8 cellular contexts compared by ENCODE assay signal in genomic region chr13:20702945-20703784, GRCh38. TPM values are rescaled to one million over a fixed set of nuclear protein-coding genes. Genes with fewer than 3 reads are reported as not detected.
DNase-seq lines count a peak whose midpoint lies in the region; ATAC-seq and TF ChIP-seq lines count a peak whose summit lies in the region.

Gene IL17D, plus strand, starts transcription at chr13:20703699. Its CDS starts 303 bp downstream, at chr13:20704002.

- in situ Hi-C loops in G401 (cut with HindIII; ENCODE audit: low sequenced_read_pairs): no loop called here

- H3K36me3 ChIP-seq in naive thymus-derived CD4-positive, alpha-beta T cell (ENCODE audit: control insufficient read depth in 2 of 3, insufficient read depth in 3 of 3, low read length in 3 of 3): no peaks in the 10 kb centered on the region

- peaks cover 15% of the 10 kb centered on the region for H3K4me1 Mint-ChIP-seq in activated CD8-positive, alpha-beta T cell treated with anti-CD3 and anti-CD28 coated beads, Interleukin-2, amount 10 ng/mL, durations not matched to agents 7 days and 5 days (ENCODE audit: low read depth)
- peaks cover 0 to 13% (median 8%) of the 10 kb centered on the region in 7 donors for H3K4me1 Mint-ChIP-seq in naive thymus-derived CD4-positive, alpha-beta T cell
- peaks cover 12% of the 10 kb centered on the region for H3K4me1 Mint-ChIP-seq in type B pancreatic cell (ENCODE audit: unreplicated experiment)

- CTCF ChIA-PET in activated CD8-positive, alpha-beta T cell treated with anti-CD3 and anti-CD28 coated beads, Interleukin-2, amount 10 ng/mL, durations not matched to agents 7 days and 5 days (lab: Charles Lee): interaction anchor here (0.6 to 2.3 kb wide), 8 partner anchors 19 to 221 kb away, joined by 3 to 11 read pairs (median 4); no protein-coding TSS in a partner anchor
- CTCF ChIA-PET in naive thymus-derived CD4-positive, alpha-beta T cell (lab: Charles Lee): interaction anchor here (0.7 to 1.5 kb wide), 4 partner anchors 42 to 211 kb away, joined by 3 to 4 read pairs (median 3); partner anchors contain the start of gene EEF1AKMT1

- POLR2A ChIA-PET in activated CD8-positive, alpha-beta T cell treated with anti-CD3 and anti-CD28 coated beads, Interleukin-2, amount 10 ng/mL, durations not matched to agents 7 days and 5 days (lab: Charles Lee): interaction anchor here (0.9 kb wide), 1 partner anchor 69 kb away, joined by 3 read pairs; no protein-coding TSS in a partner anchor
- POLR2A ChIA-PET in naive thymus-derived CD4-positive, alpha-beta T cell (lab: Charles Lee): interaction anchor here (1.0 kb wide), 1 partner anchor 70 kb away, joined by 3 read pairs; the partner anchor contains the start of gene EEF1AKMT1

- peak; percentile 46 for DNase-seq in G401 (ENCODE audit: low spot score)
- DNase-seq in Jurkat, Clone E6-1 (ENCODE audit: low read depth, low spot score): no peak
- peak; percentile 61 for DNase-seq in activated CD8-positive, alpha-beta T cell treated with anti-CD3 and anti-CD28 coated beads, Interleukin-2, amount 10 ng/mL, durations not matched to agents 7 days and 5 days
- peak; percentile 19 to 49 (median 32) for DNase-seq in naive thymus-derived CD4-positive, alpha-beta T cell
- DNase-seq in type B pancreatic cell (ENCODE audit: extremely low spot score, unreplicated experiment): no peak
- DNase-seq in COLO829 (ENCODE audit: low spot score): no peak

- peak within 1 kb of the TSS; percentile 90 for H3K4me3 Mint-ChIP-seq in activated CD8-positive, alpha-beta T cell treated with anti-CD3 and anti-CD28 coated beads, Interleukin-2, amount 10 ng/mL, durations not matched to agents 7 days and 5 days
- peak within 1 kb of the TSS; percentile 80 to 97 (median 90) for H3K4me3 Mint-ChIP-seq in naive thymus-derived CD4-positive, alpha-beta T cell
- peak within 1 kb of the TSS; percentile 93 for H3K4me3 Mint-ChIP-seq in type B pancreatic cell

- no peaks in the 10 kb centered on the region for H3K9me3 Mint-ChIP-seq in activated CD8-positive, alpha-beta T cell treated with anti-CD3 and anti-CD28 coated beads, Interleukin-2, amount 10 ng/mL, durations not matched to agents 7 days and 5 days (ENCODE audit: insufficient read depth)
- H3K9me3 Mint-ChIP-seq in naive thymus-derived CD4-positive, alpha-beta T cell: peaks cover 0 to 4% (median 0%) of the 10 kb centered on the region in 11 donors
- H3K9me3 Mint-ChIP-seq in type B pancreatic cell: no peaks in the 10 kb centered on the region

- H3K4me1 ChIP-seq in naive thymus-derived CD4-positive, alpha-beta T cell (ENCODE audit: control insufficient read depth in 2 of 2, insufficient read depth in 2 of 2, low read length in 2 of 2): peaks cover 3 to 8% of the 10 kb centered on the region in 2 donors

- peak within 1 kb of the TSS; percentile 13 for H3K27ac ChIP-seq in naive thymus-derived CD4-positive, alpha-beta T cell (ENCODE audit: low read depth, low read length)

- H3K27me3 Mint-ChIP-seq in activated CD8-positive, alpha-beta T cell treated with anti-CD3 and anti-CD28 coated beads, Interleukin-2, amount 10 ng/mL, durations not matched to agents 7 days and 5 days (ENCODE audit: low read depth): peaks cover 25% of the 10 kb centered on the region
- peaks cover 14 to 54% (median 24%) of the 10 kb centered on the region in 5 donors for H3K27me3 Mint-ChIP-seq in naive thymus-derived CD4-positive, alpha-beta T cell
- H3K27me3 Mint-ChIP-seq in type B pancreatic cell: peaks cover 24% of the 10 kb centered on the region

- no peaks in the 10 kb centered on the region for H3K36me3 Mint-ChIP-seq in activated CD8-positive, alpha-beta T cell treated with anti-CD3 and anti-CD28 coated beads, Interleukin-2, amount 10 ng/mL, durations not matched to agents 7 days and 5 days (ENCODE audit: low read depth)
- H3K36me3 Mint-ChIP-seq in naive thymus-derived CD4-positive, alpha-beta T cell: no peaks in the 10 kb centered on the region
- no peaks in the 10 kb centered on the region for H3K36me3 Mint-ChIP-seq in type B pancreatic cell

- intact Hi-C loops in naive thymus-derived CD4-positive, alpha-beta T cell (cut with micrococcal nuclease): loop anchor here (1.0 to 10.0 kb wide), 9 partner anchors 177 to 964 kb away; partner anchors contain the start of genes CRYL1 (in 1 of the 2), MICU2 (in 1 of the 2), MRPL57 (in 1 of the 2) and SKA3 (in 1 of the 2)

- H3K4me3 ChIP-seq in Jurkat, Clone E6-1 (ENCODE audit: low read length): peak within 1 kb of the TSS; percentile 64
- H3K4me3 ChIP-seq in naive thymus-derived CD4-positive, alpha-beta T cell (ENCODE audit: low read length): peak within 1 kb of the TSS; percentile 65

- no peaks in the 10 kb centered on the region for H3K9me3 ChIP-seq in naive thymus-derived CD4-positive, alpha-beta T cell (ENCODE audit: control insufficient read depth in 2 of 3, low read length in 3 of 3)

- H3K27ac Mint-ChIP-seq in activated CD8-positive, alpha-beta T cell treated with anti-CD3 and anti-CD28 coated beads, Interleukin-2, amount 10 ng/mL, durations not matched to agents 7 days and 5 days: peak within 1 kb of the TSS; percentile 78
- H3K27ac Mint-ChIP-seq in naive thymus-derived CD4-positive, alpha-beta T cell: peak within 1 kb of the TSS in 8 of 9 donors; percentile 46 to 86 (median 70)
- peak within 1 kb of the TSS; percentile 60 for H3K27ac Mint-ChIP-seq in type B pancreatic cell

- peak; percentile 24 for ATAC-seq in GM21515 (IDR thresholded peaks at IDR 0.05; ENCODE audit: unreplicated experiment)
- ATAC-seq in activated CD8-positive, alpha-beta T cell treated with anti-CD3 and anti-CD28 coated beads, Interleukin-2, amount 10 ng/mL, durations not matched to agents 7 days and 5 days: peak; percentile 46
- peak; percentile 7 for ATAC-seq in esophagus mucosa
- peak; percentile 31 for ATAC-seq in naive thymus-derived CD4-positive, alpha-beta T cell

- TF ChIP-seq CTCF in type B pancreatic cell (conservative IDR thresholded peaks at IDR 0.05): peak; percentile 25

- peaks cover 0 to 5% of the 10 kb centered on the region in 2 donors for H3K27me3 ChIP-seq in naive thymus-derived CD4-positive, alpha-beta T cell (ENCODE audit: control insufficient read depth in 2 of 2, insufficient read depth in 2 of 2, low read length in 2 of 2)

RNA-seq across cellular contexts. Expression of gene IL17D, which starts in this region (rescaled TPM):
- total RNA-seq in G401 (2014; rRNA removed; shearing (Covaris generic)): 5.9 and 9.8 TPM in 2 replicates
- 8.5 TPM for polyA plus RNA-seq in Jurkat, Clone E6-1 (2012; ENCODE audit: insufficient read depth, insufficient read length)
- under 1 TPM; 0.13 to 0.18 TPM for total RNA-seq in activated CD8-positive, alpha-beta T cell treated with anti-CD3 and anti-CD28 coated beads, Interleukin-2, amount 10 ng/mL, durations not matched to agents 7 days and 5 days
- total RNA-seq in esophagus mucosa: 0.28 TPM
- total RNA-seq in naive thymus-derived CD4-positive, alpha-beta T cell: under 1 TPM in 2 of 5 experiments, not detected in 3; 0.19 to 0.32 TPM
- polyA plus RNA-seq in naive thymus-derived CD4-positive, alpha-beta T cell: under 1 TPM in 1 of 2 donors, not detected in 1; 0.10 TPM
- 1.5 and 6.3 TPM in 2 replicates for total RNA-seq in type B pancreatic cell (ENCODE audit: low replicate concordance)

Comparison
In these comparisons a context has a peak if more than half of its experiments do, and no peak if none do; other contexts are left out.
1. Peak in DNase-seq and ATAC-seq in activated CD8-positive, alpha-beta T cell treated with anti-CD3 and anti-CD28 coated beads, Interleukin-2, amount 10 ng/mL, durations not matched to agents 7 days and 5 days; RNA of the gene not detected or under 1 TPM.
2. Peak in ATAC-seq in esophagus mucosa; RNA of the gene not detected or under 1 TPM.
3. Peak in DNase-seq, ATAC-seq, H3K4me3 ChIP-seq and H3K27ac ChIP-seq in naive thymus-derived CD4-positive, alpha-beta T cell; RNA of the gene not detected or under 1 TPM.